Comparison of ENCODE assay signal across 1 cellular context in the genomic region with DNA sequence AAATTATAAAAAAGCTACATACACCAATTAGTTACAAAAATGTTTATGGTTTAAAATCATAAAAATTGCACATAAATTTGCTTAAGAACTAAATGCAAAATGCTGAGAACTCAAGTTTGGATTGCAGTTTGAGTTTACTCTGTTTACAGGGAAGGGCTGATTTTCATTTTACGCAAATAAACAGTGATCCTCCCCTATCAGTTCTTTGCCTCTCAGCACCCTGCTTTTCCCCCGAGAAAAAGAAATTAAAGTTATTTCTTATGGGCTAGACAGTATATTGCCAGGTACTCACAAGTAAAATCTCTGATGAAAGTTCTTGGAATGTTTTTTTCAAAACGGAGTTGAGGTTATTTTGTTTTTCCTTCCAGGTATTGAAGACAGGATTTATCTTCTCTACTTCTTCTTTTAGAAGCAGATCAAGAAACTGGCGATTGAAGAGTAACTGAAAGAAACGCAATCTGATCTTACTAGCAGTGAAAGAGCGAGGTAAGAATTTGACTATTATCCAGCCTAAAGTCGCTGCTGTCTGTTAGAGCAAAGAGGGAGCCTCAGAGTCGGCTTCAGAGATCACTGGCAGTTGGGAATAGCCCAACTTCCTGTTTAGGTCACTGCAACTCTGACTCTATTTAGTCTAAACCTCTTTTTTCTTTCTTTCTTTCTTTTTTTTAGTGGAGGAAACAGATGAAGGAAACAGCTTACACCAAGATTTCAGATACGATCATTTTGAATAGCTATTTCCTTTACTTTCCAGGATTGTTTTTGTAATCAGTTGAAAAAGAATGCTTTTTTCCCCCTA.
TF ChIP-seq lines count a peak whose summit lies in the region.

A gene (minus strand): TSS at position 528 of the 796 bp plus-strand sequence. CDS start 50,667 bp downstream, outside the sequence.

TF ChIP-seq in GM23338, 12 proteins besides CTCF, POLR2A, EP300 and RAD21 (continued from another document):
- TF ChIP-seq, protein P1, sequence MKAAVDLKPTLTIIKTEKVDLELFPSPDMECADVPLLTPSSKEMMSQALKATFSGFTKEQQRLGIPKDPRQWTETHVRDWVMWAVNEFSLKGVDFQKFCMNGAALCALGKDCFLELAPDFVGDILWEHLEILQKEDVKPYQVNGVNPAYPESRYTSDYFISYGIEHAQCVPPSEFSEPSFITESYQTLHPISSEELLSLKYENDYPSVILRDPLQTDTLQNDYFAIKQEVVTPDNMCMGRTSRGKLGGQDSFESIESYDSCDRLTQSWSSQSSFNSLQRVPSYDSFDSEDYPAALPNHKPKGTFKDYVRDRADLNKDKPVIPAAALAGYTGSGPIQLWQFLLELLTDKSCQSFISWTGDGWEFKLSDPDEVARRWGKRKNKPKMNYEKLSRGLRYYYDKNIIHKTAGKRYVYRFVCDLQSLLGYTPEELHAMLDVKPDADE (IDR thresholded peaks at IDR 0.05), result no peak
- TF ChIP-seq EZH2phosphoT487 (IDR thresholded peaks at IDR 0.05; ENCODE audit: unreplicated experiment) (no peak), EZH2 (IDR thresholded peaks at IDR 0.05; ENCODE audit: low read depth, unreplicated experiment) (no peak)
